ENCODE assay signal across 8 cellular contexts in the genomic region with DNA sequence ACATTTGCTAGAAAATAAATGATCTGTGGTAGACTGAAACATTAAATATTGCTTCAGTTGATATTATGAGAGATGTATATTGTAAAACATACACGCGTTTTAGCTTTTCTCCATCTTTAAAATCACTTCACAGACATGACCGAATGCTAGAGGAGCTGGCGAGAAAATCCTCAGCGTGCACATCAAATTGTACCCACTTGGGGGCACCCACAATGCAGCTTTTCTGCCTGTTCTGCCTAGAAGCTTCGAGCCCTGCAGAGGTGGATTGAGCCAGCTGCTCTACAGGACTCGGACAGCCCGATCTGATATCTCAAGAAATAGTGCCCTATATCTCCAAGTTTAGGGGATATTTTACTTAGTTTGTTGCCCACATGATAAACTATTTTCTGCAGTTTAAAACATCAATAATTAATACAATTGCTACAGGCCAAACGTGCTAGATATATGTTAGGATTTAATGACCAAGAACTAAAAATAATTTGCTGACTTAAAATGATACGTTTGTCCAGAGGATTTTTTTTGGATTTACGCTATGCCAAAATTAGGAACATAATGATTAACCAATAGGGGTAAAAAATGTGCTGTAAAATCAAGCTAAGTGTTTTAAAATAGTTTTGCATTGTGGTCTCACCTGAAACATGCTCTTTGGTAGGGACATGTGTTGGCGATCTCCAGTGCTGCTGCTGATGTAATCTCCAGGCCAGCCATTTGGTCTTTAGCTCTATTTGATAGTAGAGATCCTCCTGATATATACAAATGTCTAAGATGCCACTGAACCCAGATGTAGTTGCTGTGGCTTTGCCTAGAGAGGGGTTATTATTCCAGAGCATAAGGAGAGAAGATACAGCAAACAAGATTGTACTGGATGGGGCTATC. TPM values are rescaled to one million over a fixed set of nuclear protein-coding genes. Genes with fewer than 3 reads are reported as not detected.
DNase-seq lines count a peak whose midpoint lies in the region; ATAC-seq and TF ChIP-seq lines count a peak whose summit lies in the region.

No MANE protein-coding gene starts in this region.

- no peak overlapping the region for H3K27ac ChIP-seq in C4-2B

- peak; percentile 76 for TF ChIP-seq CTCF in C4-2B (conservative IDR thresholded peaks at IDR 0.05)
- peak; percentile 49 for TF ChIP-seq CTCF in fibroblast of mammary gland (conservative IDR thresholded peaks at IDR 0.05; ENCODE audit: control insufficient read depth, insufficient read depth, low read depth, low read length)
- no peak for TF ChIP-seq CTCF in omental fat pad (IDR thresholded peaks at IDR 0.05)

- DNase-seq in NCI-H526 treated with DMSO at 0.1 percent for 48 hours (lab: John Stamatoyannopoulos, UW): peak; percentile 53
- peak; percentile 73 for DNase-seq in activated CD8-positive, alpha-beta memory T cell treated with anti-CD3 and anti-CD28 coated beads for 24 hours
- peak; percentile 39 for DNase-seq in fibroblast of mammary gland (ENCODE audit: low read depth)
- no peak for DNase-seq in omental fat pad (ENCODE audit: low spot score)
- DNase-seq in posterior vena cava (ENCODE audit: low spot score): no peak

- peak; percentile 82 for ATAC-seq in GM19035 (IDR thresholded peaks at IDR 0.05; ENCODE audit: unreplicated experiment)
- ATAC-seq in HG03442 (IDR thresholded peaks at IDR 0.05; ENCODE audit: unreplicated experiment): peak; percentile 91
- ATAC-seq in omental fat pad (ENCODE audit: low FRiP score): peak; percentile 57

- intact Hi-C loops in posterior vena cava (cut with DNase I): no loop called here

- H3K4me3 ChIP-seq in fibroblast of mammary gland (ENCODE audit: control insufficient read depth, low read depth, low read length): no peak overlapping the region

RNA-seq across cellular contexts. Expression of gene ATP5MC3, which starts 22.3 kb away (rescaled TPM):
- total RNA-seq in omental fat pad (100 to 1,000 TPM; 111 to 259 (median 178) TPM), posterior vena cava (100 to 1,000 TPM; 120 to 139 TPM)

RNA-seq across cellular contexts. Expression of gene ATF2, which starts 35.9 kb away (rescaled TPM):
- total RNA-seq in omental fat pad (10 to 100 TPM; 49.3 to 66.8 (median 54.7) TPM), posterior vena cava (10 to 100 TPM; 49.6 to 53.4 TPM)

Comparison
In these comparisons a context has a peak if more than half of its experiments do, and no peak if none do; other contexts are left out.
1. CTCF ChIP-seq: peak in C4-2B (single experiment) and fibroblast of mammary gland (single experiment); none in omental fat pad (0 of 3).
2. DNase-seq: peak in NCI-H526 treated with DMSO at 0.1 percent for 48 hours (single experiment), activated CD8-positive, alpha-beta memory T cell treated with anti-CD3 and anti-CD28 coated beads for 24 hours (single experiment) and fibroblast of mammary gland (single experiment); none in omental fat pad (single experiment) and posterior vena cava (single experiment).
3. Peak in every context shown above with its lines, with median percentiles within 50 percentile points of each other: ATAC-seq.